ENCODE assay signal across 8 cellular contexts in genomic region chr20:43915209-43916072, GRCh38. TPM values are rescaled to one million over a fixed set of nuclear protein-coding genes. Genes with fewer than 3 reads are reported as not detected.
DNase-seq lines count a peak whose midpoint lies in the region; ATAC-seq, FAIRE-seq and TF ChIP-seq lines count a peak whose summit lies in the region.

No MANE protein-coding gene starts in this region.

- WGBS in heart left ventricle, 4 donors, result 3 to 6% (median 4%) methylated on average over 42 to 66 of the region's 66 CpGs

- no peak for FAIRE-seq in GM19239 (lab: Jason Lieb, UNC)

- TF ChIP-seq POLR2A in heart left ventricle (IDR thresholded peaks at IDR 0.05), result no peak
- TF ChIP-seq POLR2A in gastrocnemius medialis (IDR thresholded peaks at IDR 0.05), result no peak

- in situ Hi-C loops in gastrocnemius medialis (cut with MboI; ENCODE audit: low sequenced_read_pairs in 4 of 4), result no loop called here

- H3K9me3 ChIP-seq in ES-I3 (ENCODE audit: control insufficient read depth, insufficient read depth, low read length) (peaks cover 8% of the 10 kb centered on the region), heart left ventricle (peaks cover 0 to 24% (median 16%) of the 10 kb centered on the region in 12 donors), gastrocnemius medialis (peaks cover 0 to 11% (median 0%) of the 10 kb centered on the region in 3 donors)

- TF ChIP-seq CTCF in heart left ventricle (IDR thresholded peaks at IDR 0.05) (no peak), gastrocnemius medialis (IDR thresholded peaks at IDR 0.05 in 4 of 5, conservative IDR thresholded peaks at IDR 0.05 in 1 of 5) (no peak)

- peak overlapping the region; percentile 81 for H3K9ac ChIP-seq in ES-I3 (ENCODE audit: low read depth, low read length)

- intact Hi-C loops in heart left ventricle (cut with DNase I) (no loop called here), gastrocnemius medialis (cut with DNase I; ENCODE audit: low total_unique reads) (no loop called here)

- peak in 3 of 4 donors; percentile 33 to 53 (median 39) for ATAC-seq in heart left ventricle
- no peak for ATAC-seq in gastrocnemius medialis

- no peaks in the 10 kb centered on the region for H3K36me3 ChIP-seq in ES-I3 (ENCODE audit: insufficient read depth, low read length)
- no peaks in the 10 kb centered on the region for H3K36me3 ChIP-seq in heart left ventricle
- no peaks in the 10 kb centered on the region for H3K36me3 ChIP-seq in gastrocnemius medialis

- peak overlapping the region; percentile 50 for H3K4me3 ChIP-seq in Jurkat, Clone E6-1 (ENCODE audit: low read length)
- H3K4me3 ChIP-seq in heart left ventricle (peak overlapping the region; percentile 17 to 65 (median 44)), gastrocnemius medialis (peak overlapping the region in 3 of 4 donors; percentile 19 to 43 (median 29))

- peaks cover 13 to 66% (median 31%) of the 10 kb centered on the region in 9 donors for H3K27me3 ChIP-seq in heart left ventricle
- H3K27me3 ChIP-seq in gastrocnemius medialis, result peaks cover 22 to 61% (median 32%) of the 10 kb centered on the region in 3 donors

- no peak for DNase-seq in Jurkat, Clone E6-1 (ENCODE audit: low read depth, low spot score)
- peak; percentile 7 for DNase-seq in activated effector memory CD4-positive, alpha-beta T cell treated with Interleukin-2 at 50 U/mL for 16 hours
- DNase-seq in heart left ventricle, result peak in 1 of 5 donors; percentile 10
- no peak for DNase-seq in gastrocnemius medialis
- DNase-seq in cerebellar cortex (ENCODE audit: low spot score), result no peak
- DNase-seq in NCI-H2196 treated with DMSO at 0.1 percent for 48 hours (lab: John Stamatoyannopoulos, UW; ENCODE audit: unreplicated experiment), result no peak
- DNase-seq in GM19239 (ENCODE audit: insufficient read length, low spot score), result no peak

- H3K4me1 ChIP-seq in ES-I3 (ENCODE audit: insufficient read depth, low read length) (no peaks in the 10 kb centered on the region), heart left ventricle (peaks cover 0 to 22% (median 5%) of the 10 kb centered on the region in 12 donors), gastrocnemius medialis (no peaks in the 10 kb centered on the region)

- no peak overlapping the region for H3K27ac ChIP-seq in heart left ventricle
- H3K27ac ChIP-seq in gastrocnemius medialis, result no peak overlapping the region

RNA-seq across cellular contexts. Expression of gene TOX2, which starts 0.8 kb away (rescaled TPM):
- 4.6 TPM for polyA plus RNA-seq in Jurkat, Clone E6-1 (2012; ENCODE audit: insufficient read depth, insufficient read length)
- total RNA-seq in heart left ventricle (1 to 10 TPM in 5 of 9 donors, under 1 TPM in 4; 0.53 to 3.0 (median 1.0) TPM), gastrocnemius medialis (under 1 TPM in 2 of 4 donors, not detected in 2; 0.20 to 0.42 TPM)
- under 1 TPM; 0.64 to 0.80 TPM for polyA plus RNA-seq in heart left ventricle

Comparison
In these comparisons a context has a peak if more than half of its experiments do, and no peak if none do; other contexts are left out.
1. ATAC-seq: peak in heart left ventricle (3 of 4); none in gastrocnemius medialis (0 of 2).
2. Peak in every context shown above with its lines, with median percentiles within 50 percentile points of each other: H3K4me3 ChIP-seq.